ENCODE assay signal across 1 cellular context in the genomic region with DNA sequence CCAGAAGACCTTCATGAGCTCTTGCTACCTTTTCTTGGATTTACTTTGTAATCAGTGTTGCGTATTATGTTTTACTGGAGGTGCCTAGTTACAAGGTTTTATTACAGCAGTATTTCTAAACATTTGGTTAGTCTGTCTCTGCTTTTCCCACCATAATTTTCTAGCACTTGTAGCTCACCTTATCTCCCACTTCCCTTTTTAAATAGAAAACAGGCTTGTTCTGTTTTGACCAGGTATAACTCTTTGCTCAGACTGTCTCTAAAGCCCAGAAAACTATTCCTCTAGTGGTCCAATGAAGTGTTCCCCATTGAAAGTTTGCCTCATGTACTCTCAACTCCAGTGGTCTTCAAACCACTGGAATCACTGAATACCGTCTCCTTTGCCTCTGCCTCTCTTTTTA.
TF ChIP-seq lines count a peak whose summit lies in the region.

No MANE protein-coding gene starts in this region.

TF ChIP-seq in HepG2, 621 proteins besides CTCF, POLR2A, EP300 and RAD21 (continued from another document):
- TF ChIP-seq, protein P1, sequence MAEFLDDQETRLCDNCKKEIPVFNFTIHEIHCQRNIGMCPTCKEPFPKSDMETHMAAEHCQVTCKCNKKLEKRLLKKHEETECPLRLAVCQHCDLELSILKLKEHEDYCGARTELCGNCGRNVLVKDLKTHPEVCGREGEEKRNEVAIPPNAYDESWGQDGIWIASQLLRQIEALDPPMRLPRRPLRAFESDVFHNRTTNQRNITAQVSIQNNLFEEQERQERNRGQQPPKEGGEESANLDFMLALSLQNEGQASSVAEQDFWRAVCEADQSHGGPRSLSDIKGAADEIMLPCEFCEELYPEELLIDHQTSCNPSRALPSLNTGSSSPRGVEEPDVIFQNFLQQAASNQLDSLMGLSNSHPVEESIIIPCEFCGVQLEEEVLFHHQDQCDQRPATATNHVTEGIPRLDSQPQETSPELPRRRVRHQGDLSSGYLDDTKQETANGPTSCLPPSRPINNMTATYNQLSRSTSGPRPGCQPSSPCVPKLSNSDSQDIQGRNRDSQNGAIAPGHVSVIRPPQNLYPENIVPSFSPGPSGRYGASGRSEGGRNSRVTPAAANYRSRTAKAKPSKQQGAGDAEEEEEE (CRISPR knock-in tag; IDR thresholded peaks at IDR 0.05; ENCODE audit: borderline replicate concordance): no peak
- TF ChIP-seq NR2F1 (CRISPR knock-in tag; IDR thresholded peaks at IDR 0.05) (no peak), SYNCRIP (IDR thresholded peaks at IDR 0.05; ENCODE audit: insufficient read depth, low read depth, low read length) (no peak), YEATS4 (CRISPR knock-in tag; IDR thresholded peaks at IDR 0.05; ENCODE audit: borderline replicate concordance) (no peak), NR2C2 (CRISPR knock-in tag; IDR thresholded peaks at IDR 0.05; ENCODE audit: borderline replicate concordance) (no peak), CENPX (CRISPR knock-in tag; IDR thresholded peaks at IDR 0.05) (no peak), TMF1 (CRISPR knock-in tag; IDR thresholded peaks at IDR 0.05; ENCODE audit: low read depth) (no peak), ZSCAN29 (CRISPR knock-in tag; conservative IDR thresholded peaks at IDR 0.05) (no peak), ZMYM3 (CRISPR knock-in tag; IDR thresholded peaks at IDR 0.05) (no peak)
- TF ChIP-seq, protein P2, sequence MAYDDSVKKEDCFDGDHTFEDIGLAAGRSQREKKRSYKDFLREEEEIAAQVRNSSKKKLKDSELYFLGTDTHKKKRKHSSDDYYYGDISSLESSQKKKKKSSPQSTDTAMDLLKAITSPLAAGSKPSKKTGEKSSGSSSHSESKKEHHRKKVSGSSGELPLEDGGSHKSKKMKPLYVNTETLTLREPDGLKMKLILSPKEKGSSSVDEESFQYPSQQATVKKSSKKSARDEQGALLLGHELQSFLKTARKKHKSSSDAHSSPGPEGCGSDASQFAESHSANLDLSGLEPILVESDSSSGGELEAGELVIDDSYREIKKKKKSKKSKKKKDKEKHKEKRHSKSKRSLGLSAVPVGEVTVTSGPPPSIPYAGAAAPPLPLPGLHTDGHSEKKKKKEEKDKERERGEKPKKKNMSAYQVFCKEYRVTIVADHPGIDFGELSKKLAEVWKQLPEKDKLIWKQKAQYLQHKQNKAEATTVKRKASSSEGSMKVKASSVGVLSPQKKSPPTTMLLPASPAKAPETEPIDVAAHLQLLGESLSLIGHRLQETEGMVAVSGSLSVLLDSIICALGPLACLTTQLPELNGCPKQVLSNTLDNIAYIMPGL (CRISPR knock-in tag; IDR thresholded peaks at IDR 0.05; ENCODE audit: borderline replicate concordance in 1 of 2, low read depth in 1 of 2): no peak
- TF ChIP-seq, protein P3, sequence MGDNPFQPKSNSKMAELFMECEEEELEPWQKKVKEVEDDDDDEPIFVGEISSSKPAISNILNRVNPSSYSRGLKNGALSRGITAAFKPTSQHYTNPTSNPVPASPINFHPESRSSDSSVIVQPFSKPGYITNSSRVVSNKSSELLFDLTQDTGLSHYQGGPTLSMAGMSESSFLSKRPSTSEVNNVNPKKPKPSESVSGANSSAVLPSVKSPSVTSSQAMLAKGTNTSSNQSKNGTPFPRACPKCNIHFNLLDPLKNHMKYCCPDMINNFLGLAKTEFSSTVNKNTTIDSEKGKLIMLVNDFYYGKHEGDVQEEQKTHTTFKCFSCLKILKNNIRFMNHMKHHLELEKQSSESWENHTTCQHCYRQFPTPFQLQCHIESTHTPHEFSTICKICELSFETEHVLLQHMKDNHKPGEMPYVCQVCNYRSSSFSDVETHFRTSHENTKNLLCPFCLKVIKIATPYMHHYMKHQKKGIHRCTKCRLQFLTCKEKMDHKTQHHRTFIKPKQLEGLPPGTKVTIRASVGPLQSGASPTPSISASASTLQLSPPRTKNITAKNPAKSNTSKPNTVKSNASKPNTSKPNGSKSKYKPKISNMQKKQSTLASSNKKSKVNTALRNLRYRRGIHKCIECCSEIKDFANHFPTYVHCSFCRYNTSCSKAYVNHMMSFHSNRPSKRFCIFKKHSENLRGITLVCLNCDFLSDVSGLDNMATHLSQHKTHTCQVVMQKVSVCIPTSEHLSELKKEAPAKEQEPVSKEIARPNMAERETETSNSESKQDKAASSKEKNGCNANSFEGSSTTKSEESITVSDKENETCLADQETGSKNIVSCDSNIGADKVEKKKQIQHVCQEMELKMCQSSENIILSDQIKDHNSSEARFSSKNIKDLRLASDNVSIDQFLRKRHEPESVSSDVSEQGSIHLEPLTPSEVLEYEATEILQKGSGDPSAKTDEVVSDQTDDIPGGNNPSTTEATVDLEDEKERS (CRISPR knock-in tag; IDR thresholded peaks at IDR 0.05): no peak
- TF ChIP-seq, protein P4, sequence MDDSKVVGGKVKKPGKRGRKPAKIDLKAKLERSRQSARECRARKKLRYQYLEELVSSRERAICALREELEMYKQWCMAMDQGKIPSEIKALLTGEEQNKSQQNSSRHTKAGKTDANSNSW (CRISPR knock-in tag; IDR thresholded peaks at IDR 0.05; ENCODE audit: borderline replicate concordance): no peak
- TF ChIP-seq, protein P5, sequence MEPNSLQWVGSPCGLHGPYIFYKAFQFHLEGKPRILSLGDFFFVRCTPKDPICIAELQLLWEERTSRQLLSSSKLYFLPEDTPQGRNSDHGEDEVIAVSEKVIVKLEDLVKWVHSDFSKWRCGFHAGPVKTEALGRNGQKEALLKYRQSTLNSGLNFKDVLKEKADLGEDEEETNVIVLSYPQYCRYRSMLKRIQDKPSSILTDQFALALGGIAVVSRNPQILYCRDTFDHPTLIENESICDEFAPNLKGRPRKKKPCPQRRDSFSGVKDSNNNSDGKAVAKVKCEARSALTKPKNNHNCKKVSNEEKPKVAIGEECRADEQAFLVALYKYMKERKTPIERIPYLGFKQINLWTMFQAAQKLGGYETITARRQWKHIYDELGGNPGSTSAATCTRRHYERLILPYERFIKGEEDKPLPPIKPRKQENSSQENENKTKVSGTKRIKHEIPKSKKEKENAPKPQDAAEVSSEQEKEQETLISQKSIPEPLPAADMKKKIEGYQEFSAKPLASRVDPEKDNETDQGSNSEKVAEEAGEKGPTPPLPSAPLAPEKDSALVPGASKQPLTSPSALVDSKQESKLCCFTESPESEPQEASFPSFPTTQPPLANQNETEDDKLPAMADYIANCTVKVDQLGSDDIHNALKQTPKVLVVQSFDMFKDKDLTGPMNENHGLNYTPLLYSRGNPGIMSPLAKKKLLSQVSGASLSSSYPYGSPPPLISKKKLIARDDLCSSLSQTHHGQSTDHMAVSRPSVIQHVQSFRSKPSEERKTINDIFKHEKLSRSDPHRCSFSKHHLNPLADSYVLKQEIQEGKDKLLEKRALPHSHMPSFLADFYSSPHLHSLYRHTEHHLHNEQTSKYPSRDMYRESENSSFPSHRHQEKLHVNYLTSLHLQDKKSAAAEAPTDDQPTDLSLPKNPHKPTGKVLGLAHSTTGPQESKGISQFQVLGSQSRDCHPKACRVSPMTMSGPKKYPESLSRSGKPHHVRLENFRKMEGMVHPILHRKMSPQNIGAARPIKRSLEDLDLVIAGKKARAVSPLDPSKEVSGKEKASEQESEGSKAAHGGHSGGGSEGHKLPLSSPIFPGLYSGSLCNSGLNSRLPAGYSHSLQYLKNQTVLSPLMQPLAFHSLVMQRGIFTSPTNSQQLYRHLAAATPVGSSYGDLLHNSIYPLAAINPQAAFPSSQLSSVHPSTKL (CRISPR knock-in tag; IDR thresholded peaks at IDR 0.05): no peak
